ENCODE assay signal across 1 cellular context in the genomic region with DNA sequence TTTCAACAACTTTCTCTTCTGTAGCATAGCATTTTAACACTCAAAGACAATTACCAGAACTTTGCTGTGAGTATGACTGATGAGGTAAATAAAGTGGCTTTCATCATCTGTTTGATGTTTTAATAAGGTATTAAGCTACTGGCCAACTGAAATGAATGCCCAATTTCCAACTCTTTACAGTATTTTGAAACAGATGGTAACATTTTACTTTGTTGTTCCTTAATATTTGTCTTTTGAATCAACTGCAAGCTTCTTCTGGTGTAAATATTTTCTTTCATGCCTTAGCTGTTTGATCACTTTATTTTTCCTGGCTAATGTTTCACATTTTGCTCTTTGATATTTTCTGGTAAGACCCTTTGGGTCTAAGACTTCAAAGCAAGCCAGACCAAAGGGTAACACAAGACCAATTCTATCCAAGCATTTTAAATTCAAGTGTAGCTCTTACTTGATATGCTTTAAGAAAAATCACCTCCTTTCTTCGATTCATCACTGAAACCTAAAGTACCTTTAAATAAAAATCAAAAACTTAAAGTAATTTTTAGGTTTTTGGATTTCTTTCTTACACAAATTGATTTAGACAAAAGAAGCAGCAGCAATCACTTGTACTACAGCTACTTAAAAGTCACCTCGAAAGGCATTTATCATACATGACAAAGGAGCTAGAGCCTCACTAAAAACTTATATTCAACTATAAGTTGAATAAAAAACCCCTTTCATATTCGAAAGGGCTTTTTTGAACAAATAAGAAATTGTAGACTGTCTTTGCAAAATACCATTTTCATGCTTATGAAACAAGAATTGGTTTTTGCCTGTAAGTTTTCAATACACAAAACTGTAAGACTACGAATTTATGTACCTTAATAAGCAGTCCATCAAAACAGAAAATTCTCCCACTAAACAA.
TF ChIP-seq lines count a peak whose summit lies in the region.

No MANE protein-coding gene starts in this region.

TF ChIP-seq in HepG2, 621 proteins besides CTCF, POLR2A, EP300 and RAD21 (continued from another document and continues in another):
- TF ChIP-seq, protein P1, sequence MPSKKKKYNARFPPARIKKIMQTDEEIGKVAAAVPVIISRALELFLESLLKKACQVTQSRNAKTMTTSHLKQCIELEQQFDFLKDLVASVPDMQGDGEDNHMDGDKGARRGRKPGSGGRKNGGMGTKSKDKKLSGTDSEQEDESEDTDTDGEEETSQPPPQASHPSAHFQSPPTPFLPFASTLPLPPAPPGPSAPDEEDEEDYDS (CRISPR knock-in tag; IDR thresholded peaks at IDR 0.05), result peak; percentile 78
- TF ChIP-seq ETV5 (CRISPR knock-in tag; IDR thresholded peaks at IDR 0.05; ENCODE audit: borderline replicate concordance) (no peak; the same call in 1 of the 2 replicates), DNMT3B (CRISPR knock-in tag; conservative IDR thresholded peaks at IDR 0.05) (peak; percentile 18; the same call in 1 of the 2 replicates), EHMT2 (IDR thresholded peaks at IDR 0.05; ENCODE audit: borderline replicate concordance, low read depth, low read length) (peak; percentile 81; the same call in 1 of the 2 replicates), ZNF446 (CRISPR knock-in tag; IDR thresholded peaks at IDR 0.05) (no peak), ZSCAN25 (CRISPR knock-in tag; IDR thresholded peaks at IDR 0.05) (no peak), ZNF510 (CRISPR knock-in tag; IDR thresholded peaks at IDR 0.05; ENCODE audit: low read depth) (no peak), TARDBP (CRISPR knock-in tag; IDR thresholded peaks at IDR 0.05) (peak; percentile 83; the same call in 1 of the 2 replicates), ZNF577 (CRISPR knock-in tag; IDR thresholded peaks at IDR 0.05; ENCODE audit: borderline replicate concordance, low read depth) (no peak), KLF16 (CRISPR knock-in tag; IDR thresholded peaks at IDR 0.05) (peak in 1 of 2 experiments; percentile 73; a peak in 1 of 4 replicates), ZNF44 (CRISPR knock-in tag; IDR thresholded peaks at IDR 0.05) (no peak), ZFP82 (CRISPR knock-in tag; IDR thresholded peaks at IDR 0.05; ENCODE audit: borderline replicate concordance) (no peak), SMAD9 (CRISPR knock-in tag; IDR thresholded peaks at IDR 0.05) (no peak), CREM (IDR thresholded peaks at IDR 0.05) (peak; percentile 99), CREM (CRISPR knock-in tag; IDR thresholded peaks at IDR 0.05) (no peak), MTA3 (CRISPR knock-in tag; IDR thresholded peaks at IDR 0.05) (no peak), CREB1 (IDR thresholded peaks at IDR 0.05) (no peak), CREB1 (CRISPR knock-in tag; IDR thresholded peaks at IDR 0.05) (peak; percentile 77; the same call in 1 of the 2 replicates), ZEB1 (IDR thresholded peaks at IDR 0.05; ENCODE audit: insufficient replicate concordance, low read depth) (peak; percentile 58), FLYWCH1 (CRISPR knock-in tag; IDR thresholded peaks at IDR 0.05) (no peak), HNRNPUL1 (IDR thresholded peaks at IDR 0.05; ENCODE audit: low read depth, low read length) (peak; percentile 92), ZNF761 (CRISPR knock-in tag; conservative IDR thresholded peaks at IDR 0.05) (no peak), MBD4 (IDR thresholded peaks at IDR 0.05; ENCODE audit: borderline replicate concordance, low read length) (peak; percentile 98), ZNF674 (CRISPR knock-in tag; IDR thresholded peaks at IDR 0.05; ENCODE audit: low read depth) (no peak), NFKBIZ (CRISPR knock-in tag; IDR thresholded peaks at IDR 0.05) (peak; percentile 79; the same call in 1 of the 2 replicates), ZNF816 (CRISPR knock-in tag; IDR thresholded peaks at IDR 0.05; ENCODE audit: borderline replicate concordance) (0 out of 2 replicates have a peak, but pooled peaks have one; percentile 12), MLLT10 (CRISPR knock-in tag; IDR thresholded peaks at IDR 0.05) (no peak), ZNF616 (CRISPR knock-in tag; IDR thresholded peaks at IDR 0.05; ENCODE audit: low read depth) (no peak), FOXK1 (CRISPR knock-in tag; IDR thresholded peaks at IDR 0.05; ENCODE audit: borderline replicate concordance, low read depth) (peak; percentile 75; the same call in 1 of the 2 replicates), ELF3 (CRISPR knock-in tag; IDR thresholded peaks at IDR 0.05) (peak; percentile 83), ZNF546 (CRISPR knock-in tag; conservative IDR thresholded peaks at IDR 0.05) (no peak), RBM22 (optimal IDR thresholded peaks at IDR 0.05; ENCODE audit: low read length) (no peak), ZFY (CRISPR knock-in tag; IDR thresholded peaks at IDR 0.05) (no peak), HMG20B (CRISPR knock-in tag; conservative IDR thresholded peaks at IDR 0.05) (no peak)
- TF ChIP-seq, protein P2, sequence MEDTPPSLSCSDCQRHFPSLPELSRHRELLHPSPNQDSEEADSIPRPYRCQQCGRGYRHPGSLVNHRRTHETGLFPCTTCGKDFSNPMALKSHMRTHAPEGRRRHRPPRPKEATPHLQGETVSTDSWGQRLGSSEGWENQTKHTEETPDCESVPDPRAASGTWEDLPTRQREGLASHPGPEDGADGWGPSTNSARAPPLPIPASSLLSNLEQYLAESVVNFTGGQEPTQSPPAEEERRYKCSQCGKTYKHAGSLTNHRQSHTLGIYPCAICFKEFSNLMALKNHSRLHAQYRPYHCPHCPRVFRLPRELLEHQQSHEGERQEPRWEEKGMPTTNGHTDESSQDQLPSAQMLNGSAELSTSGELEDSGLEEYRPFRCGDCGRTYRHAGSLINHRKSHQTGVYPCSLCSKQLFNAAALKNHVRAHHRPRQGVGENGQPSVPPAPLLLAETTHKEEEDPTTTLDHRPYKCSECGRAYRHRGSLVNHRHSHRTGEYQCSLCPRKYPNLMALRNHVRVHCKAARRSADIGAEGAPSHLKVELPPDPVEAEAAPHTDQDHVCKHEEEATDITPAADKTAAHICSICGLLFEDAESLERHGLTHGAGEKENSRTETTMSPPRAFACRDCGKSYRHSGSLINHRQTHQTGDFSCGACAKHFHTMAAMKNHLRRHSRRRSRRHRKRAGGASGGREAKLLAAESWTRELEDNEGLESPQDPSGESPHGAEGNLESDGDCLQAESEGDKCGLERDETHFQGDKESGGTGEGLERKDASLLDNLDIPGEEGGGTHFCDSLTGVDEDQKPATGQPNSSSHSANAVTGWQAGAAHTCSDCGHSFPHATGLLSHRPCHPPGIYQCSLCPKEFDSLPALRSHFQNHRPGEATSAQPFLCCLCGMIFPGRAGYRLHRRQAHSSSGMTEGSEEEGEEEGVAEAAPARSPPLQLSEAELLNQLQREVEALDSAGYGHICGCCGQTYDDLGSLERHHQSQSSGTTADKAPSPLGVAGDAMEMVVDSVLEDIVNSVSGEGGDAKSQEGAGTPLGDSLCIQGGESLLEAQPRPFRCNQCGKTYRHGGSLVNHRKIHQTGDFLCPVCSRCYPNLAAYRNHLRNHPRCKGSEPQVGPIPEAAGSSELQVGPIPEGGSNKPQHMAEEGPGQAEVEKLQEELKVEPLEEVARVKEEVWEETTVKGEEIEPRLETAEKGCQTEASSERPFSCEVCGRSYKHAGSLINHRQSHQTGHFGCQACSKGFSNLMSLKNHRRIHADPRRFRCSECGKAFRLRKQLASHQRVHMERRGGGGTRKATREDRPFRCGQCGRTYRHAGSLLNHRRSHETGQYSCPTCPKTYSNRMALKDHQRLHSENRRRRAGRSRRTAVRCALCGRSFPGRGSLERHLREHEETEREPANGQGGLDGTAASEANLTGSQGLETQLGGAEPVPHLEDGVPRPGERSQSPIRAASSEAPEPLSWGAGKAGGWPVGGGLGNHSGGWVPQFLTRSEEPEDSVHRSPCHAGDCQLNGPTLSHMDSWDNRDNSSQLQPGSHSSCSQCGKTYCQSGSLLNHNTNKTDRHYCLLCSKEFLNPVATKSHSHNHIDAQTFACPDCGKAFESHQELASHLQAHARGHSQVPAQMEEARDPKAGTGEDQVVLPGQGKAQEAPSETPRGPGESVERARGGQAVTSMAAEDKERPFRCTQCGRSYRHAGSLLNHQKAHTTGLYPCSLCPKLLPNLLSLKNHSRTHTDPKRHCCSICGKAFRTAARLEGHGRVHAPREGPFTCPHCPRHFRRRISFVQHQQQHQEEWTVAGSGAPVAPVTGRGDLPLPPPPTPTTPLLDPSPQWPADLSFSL (CRISPR knock-in tag; IDR thresholded peaks at IDR 0.05), result no peak
- TF ChIP-seq, protein P3, sequence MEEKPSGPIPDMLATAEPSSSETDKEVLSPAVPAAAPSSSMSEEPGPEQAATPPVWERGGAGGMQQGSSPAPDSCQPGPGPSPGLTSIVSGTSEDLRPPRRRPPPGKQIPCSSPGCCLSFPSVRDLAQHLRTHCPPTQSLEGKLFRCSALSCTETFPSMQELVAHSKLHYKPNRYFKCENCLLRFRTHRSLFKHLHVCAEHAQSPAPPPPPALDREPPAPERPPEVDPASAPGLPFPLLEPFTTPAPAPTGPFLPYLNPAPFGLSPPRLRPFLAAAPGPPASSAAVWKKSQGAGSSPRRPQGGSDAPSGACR (CRISPR knock-in tag; IDR thresholded peaks at IDR 0.05), result no peak
- TF ChIP-seq, protein P4, sequence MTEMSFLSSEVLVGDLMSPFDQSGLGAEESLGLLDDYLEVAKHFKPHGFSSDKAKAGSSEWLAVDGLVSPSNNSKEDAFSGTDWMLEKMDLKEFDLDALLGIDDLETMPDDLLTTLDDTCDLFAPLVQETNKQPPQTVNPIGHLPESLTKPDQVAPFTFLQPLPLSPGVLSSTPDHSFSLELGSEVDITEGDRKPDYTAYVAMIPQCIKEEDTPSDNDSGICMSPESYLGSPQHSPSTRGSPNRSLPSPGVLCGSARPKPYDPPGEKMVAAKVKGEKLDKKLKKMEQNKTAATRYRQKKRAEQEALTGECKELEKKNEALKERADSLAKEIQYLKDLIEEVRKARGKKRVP (CRISPR knock-in tag; IDR thresholded peaks at IDR 0.05), result peak in 1 of 2 experiments; percentile 93; a peak in 2 of 4 replicates
- TF ChIP-seq, protein P5, sequence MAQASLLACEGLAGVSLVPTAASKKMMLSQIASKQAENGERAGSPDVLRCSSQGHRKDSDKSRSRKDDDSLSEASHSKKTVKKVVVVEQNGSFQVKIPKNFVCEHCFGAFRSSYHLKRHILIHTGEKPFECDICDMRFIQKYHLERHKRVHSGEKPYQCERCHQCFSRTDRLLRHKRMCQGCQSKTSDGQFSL (CRISPR knock-in tag; IDR thresholded peaks at IDR 0.05), result no peak
- TF ChIP-seq, protein P6, sequence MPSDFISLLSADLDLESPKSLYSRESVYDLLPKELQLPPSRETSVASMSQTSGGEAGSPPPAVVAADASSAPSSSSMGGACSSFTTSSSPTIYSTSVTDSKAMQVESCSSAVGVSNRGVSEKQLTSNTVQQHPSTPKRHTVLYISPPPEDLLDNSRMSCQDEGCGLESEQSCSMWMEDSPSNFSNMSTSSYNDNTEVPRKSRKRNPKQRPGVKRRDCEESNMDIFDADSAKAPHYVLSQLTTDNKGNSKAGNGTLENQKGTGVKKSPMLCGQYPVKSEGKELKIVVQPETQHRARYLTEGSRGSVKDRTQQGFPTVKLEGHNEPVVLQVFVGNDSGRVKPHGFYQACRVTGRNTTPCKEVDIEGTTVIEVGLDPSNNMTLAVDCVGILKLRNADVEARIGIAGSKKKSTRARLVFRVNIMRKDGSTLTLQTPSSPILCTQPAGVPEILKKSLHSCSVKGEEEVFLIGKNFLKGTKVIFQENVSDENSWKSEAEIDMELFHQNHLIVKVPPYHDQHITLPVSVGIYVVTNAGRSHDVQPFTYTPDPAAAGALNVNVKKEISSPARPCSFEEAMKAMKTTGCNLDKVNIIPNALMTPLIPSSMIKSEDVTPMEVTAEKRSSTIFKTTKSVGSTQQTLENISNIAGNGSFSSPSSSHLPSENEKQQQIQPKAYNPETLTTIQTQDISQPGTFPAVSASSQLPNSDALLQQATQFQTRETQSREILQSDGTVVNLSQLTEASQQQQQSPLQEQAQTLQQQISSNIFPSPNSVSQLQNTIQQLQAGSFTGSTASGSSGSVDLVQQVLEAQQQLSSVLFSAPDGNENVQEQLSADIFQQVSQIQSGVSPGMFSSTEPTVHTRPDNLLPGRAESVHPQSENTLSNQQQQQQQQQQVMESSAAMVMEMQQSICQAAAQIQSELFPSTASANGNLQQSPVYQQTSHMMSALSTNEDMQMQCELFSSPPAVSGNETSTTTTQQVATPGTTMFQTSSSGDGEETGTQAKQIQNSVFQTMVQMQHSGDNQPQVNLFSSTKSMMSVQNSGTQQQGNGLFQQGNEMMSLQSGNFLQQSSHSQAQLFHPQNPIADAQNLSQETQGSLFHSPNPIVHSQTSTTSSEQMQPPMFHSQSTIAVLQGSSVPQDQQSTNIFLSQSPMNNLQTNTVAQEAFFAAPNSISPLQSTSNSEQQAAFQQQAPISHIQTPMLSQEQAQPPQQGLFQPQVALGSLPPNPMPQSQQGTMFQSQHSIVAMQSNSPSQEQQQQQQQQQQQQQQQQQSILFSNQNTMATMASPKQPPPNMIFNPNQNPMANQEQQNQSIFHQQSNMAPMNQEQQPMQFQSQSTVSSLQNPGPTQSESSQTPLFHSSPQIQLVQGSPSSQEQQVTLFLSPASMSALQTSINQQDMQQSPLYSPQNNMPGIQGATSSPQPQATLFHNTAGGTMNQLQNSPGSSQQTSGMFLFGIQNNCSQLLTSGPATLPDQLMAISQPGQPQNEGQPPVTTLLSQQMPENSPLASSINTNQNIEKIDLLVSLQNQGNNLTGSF (CRISPR knock-in tag; IDR thresholded peaks at IDR 0.05), result no peak
- TF ChIP-seq, protein P7, sequence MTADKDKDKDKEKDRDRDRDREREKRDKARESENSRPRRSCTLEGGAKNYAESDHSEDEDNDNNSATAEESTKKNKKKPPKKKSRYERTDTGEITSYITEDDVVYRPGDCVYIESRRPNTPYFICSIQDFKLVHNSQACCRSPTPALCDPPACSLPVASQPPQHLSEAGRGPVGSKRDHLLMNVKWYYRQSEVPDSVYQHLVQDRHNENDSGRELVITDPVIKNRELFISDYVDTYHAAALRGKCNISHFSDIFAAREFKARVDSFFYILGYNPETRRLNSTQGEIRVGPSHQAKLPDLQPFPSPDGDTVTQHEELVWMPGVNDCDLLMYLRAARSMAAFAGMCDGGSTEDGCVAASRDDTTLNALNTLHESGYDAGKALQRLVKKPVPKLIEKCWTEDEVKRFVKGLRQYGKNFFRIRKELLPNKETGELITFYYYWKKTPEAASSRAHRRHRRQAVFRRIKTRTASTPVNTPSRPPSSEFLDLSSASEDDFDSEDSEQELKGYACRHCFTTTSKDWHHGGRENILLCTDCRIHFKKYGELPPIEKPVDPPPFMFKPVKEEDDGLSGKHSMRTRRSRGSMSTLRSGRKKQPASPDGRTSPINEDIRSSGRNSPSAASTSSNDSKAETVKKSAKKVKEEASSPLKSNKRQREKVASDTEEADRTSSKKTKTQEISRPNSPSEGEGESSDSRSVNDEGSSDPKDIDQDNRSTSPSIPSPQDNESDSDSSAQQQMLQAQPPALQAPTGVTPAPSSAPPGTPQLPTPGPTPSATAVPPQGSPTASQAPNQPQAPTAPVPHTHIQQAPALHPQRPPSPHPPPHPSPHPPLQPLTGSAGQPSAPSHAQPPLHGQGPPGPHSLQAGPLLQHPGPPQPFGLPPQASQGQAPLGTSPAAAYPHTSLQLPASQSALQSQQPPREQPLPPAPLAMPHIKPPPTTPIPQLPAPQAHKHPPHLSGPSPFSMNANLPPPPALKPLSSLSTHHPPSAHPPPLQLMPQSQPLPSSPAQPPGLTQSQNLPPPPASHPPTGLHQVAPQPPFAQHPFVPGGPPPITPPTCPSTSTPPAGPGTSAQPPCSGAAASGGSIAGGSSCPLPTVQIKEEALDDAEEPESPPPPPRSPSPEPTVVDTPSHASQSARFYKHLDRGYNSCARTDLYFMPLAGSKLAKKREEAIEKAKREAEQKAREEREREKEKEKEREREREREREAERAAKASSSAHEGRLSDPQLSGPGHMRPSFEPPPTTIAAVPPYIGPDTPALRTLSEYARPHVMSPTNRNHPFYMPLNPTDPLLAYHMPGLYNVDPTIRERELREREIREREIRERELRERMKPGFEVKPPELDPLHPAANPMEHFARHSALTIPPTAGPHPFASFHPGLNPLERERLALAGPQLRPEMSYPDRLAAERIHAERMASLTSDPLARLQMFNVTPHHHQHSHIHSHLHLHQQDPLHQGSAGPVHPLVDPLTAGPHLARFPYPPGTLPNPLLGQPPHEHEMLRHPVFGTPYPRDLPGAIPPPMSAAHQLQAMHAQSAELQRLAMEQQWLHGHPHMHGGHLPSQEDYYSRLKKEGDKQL (CRISPR knock-in tag; IDR thresholded peaks at IDR 0.05; ENCODE audit: low read depth), result peak; percentile 88; the same call in 1 of the 2 replicates
